ENCODE assay signal across 20 cellular contexts in genomic region chr20:58042626-58043025, GRCh38.
"Had no signal": no experiment of that assay in that cellular context is flagged by ENCODE, and none has a peak within 500 bp of the region (broad histone marks: within the 10 kb centered on the region; RNA-seq: fewer than 3 reads in every experiment).

No MANE protein-coding gene starts in this region.

- H3K27me3 ChIP-seq: Peyer's patch, SJSA1 had no signal

- H3K36me3 ChIP-seq: Peyer's patch, SJSA1 had no signal

- H3K9me3 ChIP-seq: Peyer's patch, SJSA1 had no signal

- H3K27ac ChIP-seq: Peyer's patch, RWPE1, SJSA1 had no signal

- H3K4me3 ChIP-seq: Peyer's patch, SJSA1 had no signal

- DNase-seq: activated CD4-positive, alpha-beta T cell treated with anti-CD3 and anti-CD28 coated beads for 4 hours; activated CD8-positive, alpha-beta memory T cell treated with anti-CD3 and anti-CD28 coated beads, Interleukin-2, amount 50 U/mL, for 4 hours; activated CD8-positive, alpha-beta T cell treated with anti-CD3 and anti-CD28 coated beads for 36 hours; activated effector memory CD4-positive, alpha-beta T cell treated with Interleukin-2 at 50 U/mL for 16 hours; activated naive CD4-positive, alpha-beta T cell; amniotic stem cell; KG1; NCI-H1048; NCI-H1930; NCI-H2171; NCI-H226; NCI-H510A; NCI-H526 treated with DMSO at 0.1 percent for 48 hours; NK-92 treated with Interleukin-12 subunit alpha and Interleukin-12 subunit beta, amount 100 ng/mL, for 24 hours; OCI-M1; Peyer's patch; Right ventricle myocardium superior; SW 1271 had no signal

- H3K4me1 ChIP-seq: Peyer's patch, SJSA1 had no signal
